1 cellular context compared by ENCODE assay signal in the genomic region with DNA sequence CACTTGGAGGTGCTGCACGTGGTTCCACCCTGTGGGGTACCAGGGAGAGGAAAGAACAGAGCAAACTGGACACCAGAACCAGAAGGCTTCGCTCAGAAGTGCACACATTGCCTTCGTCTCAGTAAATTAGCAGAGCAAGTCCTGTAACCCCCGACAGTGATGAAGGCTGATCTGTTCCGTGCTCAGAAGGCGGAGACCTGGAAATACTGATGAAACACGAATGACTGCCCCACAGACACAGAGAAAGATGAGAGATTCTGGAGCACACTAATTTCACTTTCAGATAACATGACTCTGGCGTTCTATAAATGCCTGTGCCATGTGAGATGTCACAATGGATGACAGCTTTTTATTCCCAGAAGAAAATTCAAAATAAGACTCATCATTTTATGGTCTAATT.
TF ChIP-seq lines count a peak whose summit lies in the region.

No MANE protein-coding gene starts in this region.

TF ChIP-seq in GM12878, 131 proteins besides CTCF, POLR2A, EP300 and RAD21:
- no peak for TF ChIP-seq IRF5 (IDR thresholded peaks at IDR 0.05; ENCODE audit: borderline replicate concordance)
- no peak for TF ChIP-seq DPF2 (IDR thresholded peaks at IDR 0.05)
- no peak for TF ChIP-seq MXI1 (IDR thresholded peaks at IDR 0.05; ENCODE audit: low read depth, low read length)
- TF ChIP-seq CBX5 (IDR thresholded peaks at IDR 0.05; ENCODE audit: low read depth) = no peak
- no peak for TF ChIP-seq BHLHE40 (IDR thresholded peaks at IDR 0.05; ENCODE audit: borderline replicate concordance in 1 of 2, low read depth in 2 of 2, low read length in 1 of 2)
- no peak for TF ChIP-seq TCF7 (IDR thresholded peaks at IDR 0.05; ENCODE audit: borderline replicate concordance)
- TF ChIP-seq MEF2B (IDR thresholded peaks at IDR 0.05; ENCODE audit: partially characterized antibody, poor library complexity, severe bottlenecking) = no peak
- TF ChIP-seq ATF2 (IDR thresholded peaks at IDR 0.05; ENCODE audit: low read length) = no peak
- TF ChIP-seq PML (IDR thresholded peaks at IDR 0.05; ENCODE audit: low read length) = no peak
- TF ChIP-seq RCOR1 (conservative IDR thresholded peaks at IDR 0.05; ENCODE audit: low read depth, low read length) = no peak
- TF ChIP-seq BRCA1 (IDR thresholded peaks at IDR 0.05; ENCODE audit: low read depth, low read length) = no peak
- no peak for TF ChIP-seq JUNB (IDR thresholded peaks at IDR 0.05)
- TF ChIP-seq FOXK2 (IDR thresholded peaks at IDR 0.05) = no peak
- no peak for TF ChIP-seq ATF3 (IDR thresholded peaks at IDR 0.05; ENCODE audit: borderline replicate concordance, extremely low read depth, low read depth, low read length)
- no peak for TF ChIP-seq MTA3 (IDR thresholded peaks at IDR 0.05; ENCODE audit: borderline replicate concordance, low read length)
- TF ChIP-seq MEF2A (IDR thresholded peaks at IDR 0.05; ENCODE audit: insufficient read depth, low read depth, low read length) = no peak
- no peak for TF ChIP-seq KAT2A (conservative IDR thresholded peaks at IDR 0.05; ENCODE audit: control insufficient read depth, low read depth, low read length)
